Comparison of ENCODE assay signal across 8 cellular contexts in genomic region chr6:119077643-119078448, GRCh38. TPM values are rescaled to one million over a fixed set of nuclear protein-coding genes. Genes with fewer than 3 reads are reported as not detected.
A peak's percentile ranks its signal among the peaks of the same experiment; 100 is the strongest.
DNase-seq lines count a peak whose midpoint lies in the region; ATAC-seq and TF ChIP-seq lines count a peak whose summit lies in the region.

No MANE protein-coding gene starts in this region.

- peak overlapping the region; percentile 58 for H3K27ac ChIP-seq in CD4-positive, alpha-beta T cell (ENCODE audit: low read depth, low read length)
- H3K27ac ChIP-seq in HUES6 (ENCODE audit: low read depth, low read length) (no peak overlapping the region), iPS-18a (ENCODE audit: low read length) (no peak overlapping the region), skeletal muscle tissue (ENCODE audit: low read depth, low read length) (no peak overlapping the region)

- H3K4me1 Mint-ChIP-seq in CD4-positive, alpha-beta T cell (ENCODE audit: low read depth): peaks cover 47% of the 10 kb centered on the region
- H3K4me1 Mint-ChIP-seq in T-helper 1 cell treated with Interleukin-12 subunit alpha and Interleukin-12 subunit beta and Interleukin-4 antibody, amounts not matched to agents 30 μg/mL and 1 μg/mL, for 36 hours (ENCODE audit: low read depth): peaks cover 41% of the 10 kb centered on the region

- no peaks in the 10 kb centered on the region for H3K9me3 Mint-ChIP-seq in CD4-positive, alpha-beta T cell
- H3K9me3 Mint-ChIP-seq in T-helper 1 cell treated with Interleukin-12 subunit alpha and Interleukin-12 subunit beta and Interleukin-4 antibody, amounts not matched to agents 30 μg/mL and 1 μg/mL, for 36 hours: peaks cover 6% of the 10 kb centered on the region

- peaks cover 4% of the 10 kb centered on the region for H3K9me3 ChIP-seq in CD4-positive, alpha-beta T cell (ENCODE audit: control insufficient read depth, low read length)
- H3K9me3 ChIP-seq in HUES6 (ENCODE audit: control insufficient read depth, insufficient read depth, low read depth, low read length): peaks cover 21% of the 10 kb centered on the region
- peaks cover under 1% of the 10 kb centered on the region for H3K9me3 ChIP-seq in iPS-18a (ENCODE audit: control insufficient read depth, low read depth, low read length)
- no peaks in the 10 kb centered on the region for H3K9me3 ChIP-seq in skeletal muscle tissue (ENCODE audit: control insufficient read depth in 3 of 3, low read length in 3 of 3)

- peak overlapping the region; percentile 82 for H3K4me3 Mint-ChIP-seq in CD4-positive, alpha-beta T cell
- peak overlapping the region; percentile 81 for H3K4me3 Mint-ChIP-seq in T-helper 1 cell treated with Interleukin-12 subunit alpha and Interleukin-12 subunit beta and Interleukin-4 antibody, amounts not matched to agents 30 μg/mL and 1 μg/mL, for 36 hours

- H3K36me3 ChIP-seq in HUES6 (ENCODE audit: control insufficient read depth, insufficient read depth, low read length) (no peaks in the 10 kb centered on the region), iPS-18a (ENCODE audit: control insufficient read depth, low read depth, low read length) (no peaks in the 10 kb centered on the region), skeletal muscle tissue (ENCODE audit: control insufficient read depth in 3 of 3, insufficient read depth in 3 of 3, low read length in 3 of 3) (no peaks in the 10 kb centered on the region)

- POLR2A ChIA-PET in CD4-positive, alpha-beta T cell (lab: Charles Lee): interaction anchor here (0.6 to 4.0 kb wide), 12 partner anchors 12 to 366 kb away, joined by 3 to 29 read pairs (median 4); partner anchors contain the start of genes ASF1A and MCM9

- H3K36me3 Mint-ChIP-seq in CD4-positive, alpha-beta T cell (ENCODE audit: low read depth): peaks cover 8% of the 10 kb centered on the region
- no peaks in the 10 kb centered on the region for H3K36me3 Mint-ChIP-seq in T-helper 1 cell treated with Interleukin-12 subunit alpha and Interleukin-12 subunit beta and Interleukin-4 antibody, amounts not matched to agents 30 μg/mL and 1 μg/mL, for 36 hours (ENCODE audit: low read depth)

- peak; percentile 25 for ATAC-seq in CD4-positive, alpha-beta T cell (ENCODE audit: poor library complexity)
- peak; percentile 26 for ATAC-seq in GM19467 (IDR thresholded peaks at IDR 0.05; ENCODE audit: unreplicated experiment)

- peak; percentile 36 to 62 (median 49) for DNase-seq in CD4-positive, alpha-beta T cell
- DNase-seq in astrocyte of the hippocampus (ENCODE audit: low read depth, low spot score) (peak; percentile 38), NOMO-1 treated with DMSO at 0.1 percent for 48 hours (lab: John Stamatoyannopoulos, UW; ENCODE audit: unreplicated experiment) (no peak)

- no peaks in the 10 kb centered on the region for H3K27me3 Mint-ChIP-seq in CD4-positive, alpha-beta T cell
- peaks cover 9% of the 10 kb centered on the region for H3K27me3 Mint-ChIP-seq in T-helper 1 cell treated with Interleukin-12 subunit alpha and Interleukin-12 subunit beta and Interleukin-4 antibody, amounts not matched to agents 30 μg/mL and 1 μg/mL, for 36 hours (ENCODE audit: low read depth)

- no peaks in the 10 kb centered on the region for H3K4me1 ChIP-seq in HUES6 (ENCODE audit: control insufficient read depth, insufficient read depth, low read length)
- peaks cover 11% of the 10 kb centered on the region for H3K4me1 ChIP-seq in iPS-18a (ENCODE audit: control insufficient read depth, low read depth, low read length)
- H3K4me1 ChIP-seq in skeletal muscle tissue (ENCODE audit: control insufficient read depth in 3 of 3, insufficient read depth in 3 of 3, low read length in 3 of 3): peaks cover 10 to 15% (median 14%) of the 10 kb centered on the region in 3 donors

- peak overlapping the region; percentile 77 for H3K27ac Mint-ChIP-seq in CD4-positive, alpha-beta T cell
- peak overlapping the region; percentile 56 for H3K27ac Mint-ChIP-seq in T-helper 1 cell treated with Interleukin-12 subunit alpha and Interleukin-12 subunit beta and Interleukin-4 antibody, amounts not matched to agents 30 μg/mL and 1 μg/mL, for 36 hours

- intact Hi-C loops in CD4-positive, alpha-beta T cell (cut with DNase I, micrococcal nuclease): loop anchor here (2.0 to 10.0 kb wide), 6 partner anchors 25 to 1403 kb away; partner anchors contain the start of genes ASF1A (in 1 of the 2), MAN1A1 (in 1 of the 2) and NUS1 (in 1 of the 2)

- peak overlapping the region; percentile 12 for H3K9ac ChIP-seq in HUES6 (ENCODE audit: low read length)
- peak overlapping the region; percentile 21 for H3K9ac ChIP-seq in iPS-18a (ENCODE audit: low read length)
- H3K9ac ChIP-seq in skeletal muscle tissue (ENCODE audit: low read depth in 1 of 3, low read length in 3 of 3): peak overlapping the region; percentile 35 to 55 (median 42)

- TF ChIP-seq CTCF in CD4-positive, alpha-beta T cell (IDR thresholded peaks at IDR 0.05): peak; percentile 32

- peak overlapping the region; percentile 63 for H3K4me3 ChIP-seq in HUES6 (ENCODE audit: low read depth, low read length)
- H3K4me3 ChIP-seq in iPS-18a (ENCODE audit: low read length): peak overlapping the region; percentile 67
- peak overlapping the region; percentile 38 to 84 (median 78) for H3K4me3 ChIP-seq in skeletal muscle tissue (ENCODE audit: low read length in 3 of 3)

- H3K27me3 ChIP-seq in CD4-positive, alpha-beta T cell (ENCODE audit: control insufficient read depth, insufficient read depth, low read length): no peaks in the 10 kb centered on the region
- peaks cover 39% of the 10 kb centered on the region for H3K27me3 ChIP-seq in HUES6 (ENCODE audit: control insufficient read depth, insufficient read depth, low read length)
- H3K27me3 ChIP-seq in iPS-18a (ENCODE audit: control insufficient read depth, insufficient read depth, low read length): peaks cover 30% of the 10 kb centered on the region
- peaks cover 0 to 4% (median 0%) of the 10 kb centered on the region in 3 donors for H3K27me3 ChIP-seq in skeletal muscle tissue (ENCODE audit: control insufficient read depth in 3 of 3, insufficient read depth in 3 of 3, low read length in 3 of 3)

- CTCF ChIA-PET in CD4-positive, alpha-beta T cell (lab: Charles Lee): interaction anchor here (0.6 to 3.0 kb wide), 6 partner anchors 32 to 519 kb away, joined by 3 to 9 read pairs (median 3); partner anchors contain the start of genes ASF1A and MCM9

RNA-seq across cellular contexts. Expression of gene FAM184A, which starts 0.6 kb away (rescaled TPM):
- total RNA-seq in CD4-positive, alpha-beta T cell: 1 to 10 TPM; 2.9 to 3.3 TPM
- 10.4 TPM for total RNA-seq in skeletal muscle tissue
